1 cellular context compared by ENCODE assay signal in the genomic region with DNA sequence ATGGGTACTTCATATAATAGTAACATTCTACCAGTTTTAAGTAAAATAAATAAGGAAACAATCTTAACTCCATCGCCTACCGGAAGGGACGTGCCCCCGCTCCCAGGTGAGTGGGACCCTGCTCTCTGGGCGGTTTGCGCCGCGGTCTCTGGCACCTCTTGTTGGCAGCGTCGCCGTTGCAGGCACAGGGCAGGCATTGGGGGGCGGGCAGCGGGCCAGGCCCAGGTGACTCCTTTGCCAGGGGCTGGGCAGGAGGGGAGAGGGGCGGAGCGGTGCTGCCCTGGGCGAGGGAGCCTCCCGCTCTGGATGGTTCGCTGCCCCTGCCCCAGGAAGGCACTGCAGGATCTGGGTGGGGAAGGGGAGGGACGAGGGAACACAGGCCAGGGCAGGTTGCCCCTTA. TPM values are rescaled to one million over a fixed set of nuclear protein-coding genes. Genes with fewer than 3 reads are reported as not detected.
"Had no signal": no experiment of that assay in that cellular context is flagged by ENCODE, and none has a peak within 500 bp of the region (broad histone marks: within the 10 kb centered on the region; RNA-seq: fewer than 3 reads in every experiment).

No MANE protein-coding gene starts in this region.

RNA-seq across cellular contexts. Expression of a gene that starts 55.6 kb away (rescaled TPM):
- total RNA-seq: Right ventricle myocardium superior had no signal
